1 cellular context compared by ENCODE assay signal in the genomic region with DNA sequence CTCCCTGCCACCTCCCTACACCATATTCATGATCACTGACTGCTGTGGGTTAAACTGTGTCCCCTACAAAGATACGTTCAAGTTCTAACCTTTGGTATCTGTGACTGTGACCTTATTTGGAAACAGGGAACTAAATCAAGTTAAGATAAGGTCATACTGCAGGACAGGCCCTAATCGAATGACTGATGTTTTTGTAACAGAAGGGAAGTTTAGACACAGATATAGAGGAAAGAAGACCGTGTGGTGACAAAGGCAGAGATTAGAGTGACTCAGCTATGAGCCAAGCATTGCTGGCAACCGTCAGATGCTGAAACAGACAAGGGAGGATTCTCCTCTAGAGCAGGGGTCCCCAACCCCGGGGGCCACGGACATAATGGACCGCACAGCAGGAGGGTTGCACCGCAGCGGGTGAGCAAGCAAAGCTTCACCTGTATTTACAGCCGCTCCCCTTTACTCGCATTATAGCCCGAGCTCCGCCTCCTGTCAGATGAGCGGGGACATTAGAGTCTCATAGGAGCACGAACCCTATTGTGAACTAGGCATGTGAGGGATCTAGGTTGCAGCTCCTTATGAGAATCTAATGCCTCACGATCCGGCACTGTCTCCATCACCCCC.
TF ChIP-seq lines count a peak whose summit lies in the region.

No MANE protein-coding gene starts in this region.

TF ChIP-seq in K562, 482 proteins besides CTCF, POLR2A, EP300 and RAD21 (continued from another document):
- TF ChIP-seq, protein P1, sequence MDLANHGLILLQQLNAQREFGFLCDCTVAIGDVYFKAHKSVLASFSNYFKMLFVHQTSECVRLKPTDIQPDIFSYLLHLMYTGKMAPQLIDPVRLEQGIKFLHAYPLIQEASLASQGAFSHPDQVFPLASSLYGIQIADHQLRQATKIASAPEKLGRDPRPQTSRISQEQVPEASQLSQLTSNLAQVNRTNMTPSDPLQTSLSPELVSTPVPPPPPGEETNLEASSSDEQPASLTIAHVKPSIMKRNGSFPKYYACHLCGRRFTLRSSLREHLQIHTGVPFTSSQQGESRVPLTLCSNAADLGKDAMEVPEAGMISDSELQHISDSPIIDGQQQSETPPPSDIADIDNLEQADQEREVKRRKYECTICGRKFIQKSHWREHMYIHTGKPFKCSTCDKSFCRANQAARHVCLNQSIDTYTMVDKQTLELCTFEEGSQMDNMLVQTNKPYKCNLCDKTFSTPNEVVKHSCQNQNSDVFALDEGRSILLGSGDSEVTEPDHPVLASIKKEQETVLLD (IDR thresholded peaks at IDR 0.05), result no peak
- no peak for TF ChIP-seq ZNF561 (CRISPR knock-in tag; conservative IDR thresholded peaks at IDR 0.05)
- no peak for TF ChIP-seq ZNF57 (CRISPR knock-in tag; IDR thresholded peaks at IDR 0.05)
- TF ChIP-seq, protein P2, sequence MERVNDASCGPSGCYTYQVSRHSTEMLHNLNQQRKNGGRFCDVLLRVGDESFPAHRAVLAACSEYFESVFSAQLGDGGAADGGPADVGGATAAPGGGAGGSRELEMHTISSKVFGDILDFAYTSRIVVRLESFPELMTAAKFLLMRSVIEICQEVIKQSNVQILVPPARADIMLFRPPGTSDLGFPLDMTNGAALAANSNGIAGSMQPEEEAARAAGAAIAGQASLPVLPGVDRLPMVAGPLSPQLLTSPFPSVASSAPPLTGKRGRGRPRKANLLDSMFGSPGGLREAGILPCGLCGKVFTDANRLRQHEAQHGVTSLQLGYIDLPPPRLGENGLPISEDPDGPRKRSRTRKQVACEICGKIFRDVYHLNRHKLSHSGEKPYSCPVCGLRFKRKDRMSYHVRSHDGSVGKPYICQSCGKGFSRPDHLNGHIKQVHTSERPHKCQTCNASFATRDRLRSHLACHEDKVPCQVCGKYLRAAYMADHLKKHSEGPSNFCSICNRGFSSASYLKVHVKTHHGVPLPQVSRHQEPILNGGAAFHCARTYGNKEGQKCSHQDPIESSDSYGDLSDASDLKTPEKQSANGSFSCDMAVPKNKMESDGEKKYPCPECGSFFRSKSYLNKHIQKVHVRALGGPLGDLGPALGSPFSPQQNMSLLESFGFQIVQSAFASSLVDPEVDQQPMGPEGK (CRISPR knock-in tag; IDR thresholded peaks at IDR 0.05; ENCODE audit: borderline replicate concordance), result no peak
- TF ChIP-seq SREBF1 (IDR thresholded peaks at IDR 0.05; ENCODE audit: borderline replicate concordance, low read depth, low read length), result no peak
- no peak for TF ChIP-seq ZNF184 (CRISPR knock-in tag; IDR thresholded peaks at IDR 0.05)
- TF ChIP-seq MBD2 (IDR thresholded peaks at IDR 0.05; ENCODE audit: borderline replicate concordance, low read depth), result no peak
- TF ChIP-seq POU5F1 (IDR thresholded peaks at IDR 0.05; ENCODE audit: borderline replicate concordance, low read depth, low read length, partially characterized antibody), result no peak
- no peak for TF ChIP-seq STAT5A (IDR thresholded peaks at IDR 0.05; ENCODE audit: borderline replicate concordance, low read length)
- no peak for TF ChIP-seq E2F3 (CRISPR knock-in tag; IDR thresholded peaks at IDR 0.05)
- no peak for TF ChIP-seq CBFB (CRISPR knock-in tag; IDR thresholded peaks at IDR 0.05)
- TF ChIP-seq ZNF785 (CRISPR knock-in tag; IDR thresholded peaks at IDR 0.05), result no peak
- TF ChIP-seq MEIS2 (IDR thresholded peaks at IDR 0.05; ENCODE audit: partially characterized antibody), result peak; percentile 85
- TF ChIP-seq ATF7 (IDR thresholded peaks at IDR 0.05), result no peak
- TF ChIP-seq ZNF707 (CRISPR knock-in tag; conservative IDR thresholded peaks at IDR 0.05), result no peak
- no peak for TF ChIP-seq ADNP (tag; IDR thresholded peaks at IDR 0.05)
- TF ChIP-seq CCAR2 (IDR thresholded peaks at IDR 0.05; ENCODE audit: low read depth, low read length), result no peak
- no peak for TF ChIP-seq CC2D1A (IDR thresholded peaks at IDR 0.05)
- peak in 1 of 2 experiments; percentile 12; a peak in 1 of 4 replicates for TF ChIP-seq RCOR1 (IDR thresholded peaks at IDR 0.05; ENCODE audit: borderline replicate concordance in 1 of 2, low read depth in 2 of 2, low read length in 2 of 2)
- TF ChIP-seq STAG1 (CRISPR knock-in tag; IDR thresholded peaks at IDR 0.05; ENCODE audit: borderline replicate concordance), result no peak
- TF ChIP-seq ZNF133 (CRISPR knock-in tag; IDR thresholded peaks at IDR 0.05), result no peak
- no peak for TF ChIP-seq CXXC5 (CRISPR knock-in tag; IDR thresholded peaks at IDR 0.05)
- no peak for TF ChIP-seq NCOA2 (IDR thresholded peaks at IDR 0.05; ENCODE audit: partially characterized antibody in 2 of 2)
- TF ChIP-seq NELFE (IDR thresholded peaks at IDR 0.05; ENCODE audit: insufficient read depth, insufficient read length), result no peak
- TF ChIP-seq, protein P3, sequence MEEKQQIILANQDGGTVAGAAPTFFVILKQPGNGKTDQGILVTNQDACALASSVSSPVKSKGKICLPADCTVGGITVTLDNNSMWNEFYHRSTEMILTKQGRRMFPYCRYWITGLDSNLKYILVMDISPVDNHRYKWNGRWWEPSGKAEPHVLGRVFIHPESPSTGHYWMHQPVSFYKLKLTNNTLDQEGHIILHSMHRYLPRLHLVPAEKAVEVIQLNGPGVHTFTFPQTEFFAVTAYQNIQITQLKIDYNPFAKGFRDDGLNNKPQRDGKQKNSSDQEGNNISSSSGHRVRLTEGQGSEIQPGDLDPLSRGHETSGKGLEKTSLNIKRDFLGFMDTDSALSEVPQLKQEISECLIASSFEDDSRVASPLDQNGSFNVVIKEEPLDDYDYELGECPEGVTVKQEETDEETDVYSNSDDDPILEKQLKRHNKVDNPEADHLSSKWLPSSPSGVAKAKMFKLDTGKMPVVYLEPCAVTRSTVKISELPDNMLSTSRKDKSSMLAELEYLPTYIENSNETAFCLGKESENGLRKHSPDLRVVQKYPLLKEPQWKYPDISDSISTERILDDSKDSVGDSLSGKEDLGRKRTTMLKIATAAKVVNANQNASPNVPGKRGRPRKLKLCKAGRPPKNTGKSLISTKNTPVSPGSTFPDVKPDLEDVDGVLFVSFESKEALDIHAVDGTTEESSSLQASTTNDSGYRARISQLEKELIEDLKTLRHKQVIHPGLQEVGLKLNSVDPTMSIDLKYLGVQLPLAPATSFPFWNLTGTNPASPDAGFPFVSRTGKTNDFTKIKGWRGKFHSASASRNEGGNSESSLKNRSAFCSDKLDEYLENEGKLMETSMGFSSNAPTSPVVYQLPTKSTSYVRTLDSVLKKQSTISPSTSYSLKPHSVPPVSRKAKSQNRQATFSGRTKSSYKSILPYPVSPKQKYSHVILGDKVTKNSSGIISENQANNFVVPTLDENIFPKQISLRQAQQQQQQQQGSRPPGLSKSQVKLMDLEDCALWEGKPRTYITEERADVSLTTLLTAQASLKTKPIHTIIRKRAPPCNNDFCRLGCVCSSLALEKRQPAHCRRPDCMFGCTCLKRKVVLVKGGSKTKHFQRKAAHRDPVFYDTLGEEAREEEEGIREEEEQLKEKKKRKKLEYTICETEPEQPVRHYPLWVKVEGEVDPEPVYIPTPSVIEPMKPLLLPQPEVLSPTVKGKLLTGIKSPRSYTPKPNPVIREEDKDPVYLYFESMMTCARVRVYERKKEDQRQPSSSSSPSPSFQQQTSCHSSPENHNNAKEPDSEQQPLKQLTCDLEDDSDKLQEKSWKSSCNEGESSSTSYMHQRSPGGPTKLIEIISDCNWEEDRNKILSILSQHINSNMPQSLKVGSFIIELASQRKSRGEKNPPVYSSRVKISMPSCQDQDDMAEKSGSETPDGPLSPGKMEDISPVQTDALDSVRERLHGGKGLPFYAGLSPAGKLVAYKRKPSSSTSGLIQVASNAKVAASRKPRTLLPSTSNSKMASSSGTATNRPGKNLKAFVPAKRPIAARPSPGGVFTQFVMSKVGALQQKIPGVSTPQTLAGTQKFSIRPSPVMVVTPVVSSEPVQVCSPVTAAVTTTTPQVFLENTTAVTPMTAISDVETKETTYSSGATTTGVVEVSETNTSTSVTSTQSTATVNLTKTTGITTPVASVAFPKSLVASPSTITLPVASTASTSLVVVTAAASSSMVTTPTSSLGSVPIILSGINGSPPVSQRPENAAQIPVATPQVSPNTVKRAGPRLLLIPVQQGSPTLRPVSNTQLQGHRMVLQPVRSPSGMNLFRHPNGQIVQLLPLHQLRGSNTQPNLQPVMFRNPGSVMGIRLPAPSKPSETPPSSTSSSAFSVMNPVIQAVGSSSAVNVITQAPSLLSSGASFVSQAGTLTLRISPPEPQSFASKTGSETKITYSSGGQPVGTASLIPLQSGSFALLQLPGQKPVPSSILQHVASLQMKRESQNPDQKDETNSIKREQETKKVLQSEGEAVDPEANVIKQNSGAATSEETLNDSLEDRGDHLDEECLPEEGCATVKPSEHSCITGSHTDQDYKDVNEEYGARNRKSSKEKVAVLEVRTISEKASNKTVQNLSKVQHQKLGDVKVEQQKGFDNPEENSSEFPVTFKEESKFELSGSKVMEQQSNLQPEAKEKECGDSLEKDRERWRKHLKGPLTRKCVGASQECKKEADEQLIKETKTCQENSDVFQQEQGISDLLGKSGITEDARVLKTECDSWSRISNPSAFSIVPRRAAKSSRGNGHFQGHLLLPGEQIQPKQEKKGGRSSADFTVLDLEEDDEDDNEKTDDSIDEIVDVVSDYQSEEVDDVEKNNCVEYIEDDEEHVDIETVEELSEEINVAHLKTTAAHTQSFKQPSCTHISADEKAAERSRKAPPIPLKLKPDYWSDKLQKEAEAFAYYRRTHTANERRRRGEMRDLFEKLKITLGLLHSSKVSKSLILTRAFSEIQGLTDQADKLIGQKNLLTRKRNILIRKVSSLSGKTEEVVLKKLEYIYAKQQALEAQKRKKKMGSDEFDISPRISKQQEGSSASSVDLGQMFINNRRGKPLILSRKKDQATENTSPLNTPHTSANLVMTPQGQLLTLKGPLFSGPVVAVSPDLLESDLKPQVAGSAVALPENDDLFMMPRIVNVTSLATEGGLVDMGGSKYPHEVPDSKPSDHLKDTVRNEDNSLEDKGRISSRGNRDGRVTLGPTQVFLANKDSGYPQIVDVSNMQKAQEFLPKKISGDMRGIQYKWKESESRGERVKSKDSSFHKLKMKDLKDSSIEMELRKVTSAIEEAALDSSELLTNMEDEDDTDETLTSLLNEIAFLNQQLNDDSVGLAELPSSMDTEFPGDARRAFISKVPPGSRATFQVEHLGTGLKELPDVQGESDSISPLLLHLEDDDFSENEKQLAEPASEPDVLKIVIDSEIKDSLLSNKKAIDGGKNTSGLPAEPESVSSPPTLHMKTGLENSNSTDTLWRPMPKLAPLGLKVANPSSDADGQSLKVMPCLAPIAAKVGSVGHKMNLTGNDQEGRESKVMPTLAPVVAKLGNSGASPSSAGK (IDR thresholded peaks at IDR 0.05), result no peak
- TF ChIP-seq ZNF274 (IDR thresholded peaks at IDR 0.05; ENCODE audit: borderline replicate concordance, low read depth, low read length), result no peak
- TF ChIP-seq, protein P4, sequence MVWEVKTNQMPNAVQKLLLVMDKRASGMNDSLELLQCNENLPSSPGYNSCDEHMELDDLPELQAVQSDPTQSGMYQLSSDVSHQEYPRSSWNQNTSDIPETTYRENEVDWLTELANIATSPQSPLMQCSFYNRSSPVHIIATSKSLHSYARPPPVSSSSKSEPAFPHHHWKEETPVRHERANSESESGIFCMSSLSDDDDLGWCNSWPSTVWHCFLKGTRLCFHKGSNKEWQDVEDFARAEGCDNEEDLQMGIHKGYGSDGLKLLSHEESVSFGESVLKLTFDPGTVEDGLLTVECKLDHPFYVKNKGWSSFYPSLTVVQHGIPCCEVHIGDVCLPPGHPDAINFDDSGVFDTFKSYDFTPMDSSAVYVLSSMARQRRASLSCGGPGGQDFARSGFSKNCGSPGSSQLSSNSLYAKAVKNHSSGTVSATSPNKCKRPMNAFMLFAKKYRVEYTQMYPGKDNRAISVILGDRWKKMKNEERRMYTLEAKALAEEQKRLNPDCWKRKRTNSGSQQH (CRISPR knock-in tag; IDR thresholded peaks at IDR 0.05), result no peak
